2 cellular contexts compared by ENCODE assay signal in genomic region chr14:91216731-91217226, GRCh38.
TF ChIP-seq lines count a peak whose summit lies in the region.

No MANE protein-coding gene starts in this region.

TF ChIP-seq in GM23338, 12 proteins besides CTCF, POLR2A, EP300 and RAD21:
- TF ChIP-seq NANOG (IDR thresholded peaks at IDR 0.05; ENCODE audit: borderline replicate concordance) (no peak), JUNB (IDR thresholded peaks at IDR 0.05; ENCODE audit: unreplicated experiment) (no peak), EZH2phosphoT487 (IDR thresholded peaks at IDR 0.05; ENCODE audit: unreplicated experiment) (no peak), ETS1 (IDR thresholded peaks at IDR 0.05) (no peak), POLR2AphosphoS5 (IDR thresholded peaks at IDR 0.05; ENCODE audit: low read depth) (no peak), ZNF114 (CRISPR knock-in tag; IDR thresholded peaks at IDR 0.05) (no peak), CREB1 (CRISPR knock-in tag; IDR thresholded peaks at IDR 0.05; ENCODE audit: low read depth) (no peak), ZNF331 (CRISPR knock-in tag; IDR thresholded peaks at IDR 0.05; ENCODE audit: low read depth) (no peak), ZNF462 (CRISPR knock-in tag; IDR thresholded peaks at IDR 0.05) (no peak), STAT1 (IDR thresholded peaks at IDR 0.05; ENCODE audit: unreplicated experiment) (no peak)
TF ChIP-seq in GM23338: peak in this region for 0.

TF ChIP-seq in GM12878, 131 proteins besides CTCF, POLR2A, EP300 and RAD21:
- TF ChIP-seq ATF7 (IDR thresholded peaks at IDR 0.05; ENCODE audit: low read depth) (no peak), ZNF217 (IDR thresholded peaks at IDR 0.05) (no peak), BCL11A (IDR thresholded peaks at IDR 0.05; ENCODE audit: low read depth, low read length) (no peak), TARDBP (IDR thresholded peaks at IDR 0.05; ENCODE audit: borderline replicate concordance) (no peak), NKRF (conservative IDR thresholded peaks at IDR 0.05) (no peak), SPI1 (IDR thresholded peaks at IDR 0.05; ENCODE audit: borderline replicate concordance, insufficient read depth, low read depth, low read length) (no peak), BMI1 (IDR thresholded peaks at IDR 0.05; ENCODE audit: borderline replicate concordance) (no peak), MYB (IDR thresholded peaks at IDR 0.05; ENCODE audit: borderline replicate concordance, low read depth, low read length) (no peak)
